ENCODE assay signal across 8 cellular contexts in genomic region chr3:62188547-62189375, GRCh38.
DNase-seq lines count a peak whose midpoint lies in the region; ATAC-seq lines count a peak whose summit lies in the region.

No MANE protein-coding gene starts in this region.

- no peak overlapping the region for H3K27ac Mint-ChIP-seq in activated CD4-positive, alpha-beta T cell treated with anti-CD3 and anti-CD28 coated beads, Interleukin-2, amount 10 ng/mL, durations not matched to agents 7 days and 5 days

- no peak overlapping the region for H3K4me3 Mint-ChIP-seq in activated CD4-positive, alpha-beta T cell treated with anti-CD3 and anti-CD28 coated beads, Interleukin-2, amount 10 ng/mL, durations not matched to agents 7 days and 5 days

- no peaks in the 10 kb centered on the region for H3K9me3 Mint-ChIP-seq in activated CD4-positive, alpha-beta T cell treated with anti-CD3 and anti-CD28 coated beads, Interleukin-2, amount 10 ng/mL, durations not matched to agents 7 days and 5 days

- DNase-seq in AG08396 (ENCODE audit: low spot score) (peak; percentile 78), NCI-H524 (lab: John Stamatoyannopoulos, UW) (peak; percentile 23 to 67), dermis blood vessel endothelial cell (peak; percentile 88), lung microvascular endothelial cell (ENCODE audit: low read depth in 2 of 2) (peak; percentile 78 to 80)
- DNase-seq in activated CD4-positive, alpha-beta T cell treated with anti-CD3 and anti-CD28 coated beads, Interleukin-2, amount 10 ng/mL, durations not matched to agents 7 days and 5 days: peak; percentile 69
- peak; percentile 3 for DNase-seq in stimulated activated CD8-positive, alpha-beta memory T cell treated with anti-CD3 and anti-CD28 coated beads, Interleukin-12 subunit alpha, Interleukin-12 subunit beta, amount 100 ng/mL, for 4 hours (ENCODE audit: low read depth)

- CTCF ChIA-PET in activated CD4-positive, alpha-beta T cell treated with anti-CD3 and anti-CD28 coated beads, Interleukin-2, amount 10 ng/mL, durations not matched to agents 7 days and 5 days (lab: Charles Lee): no interaction called here

- ATAC-seq in GM18867 (IDR thresholded peaks at IDR 0.05; ENCODE audit: unreplicated experiment) (peak; percentile 79), HG03175 (IDR thresholded peaks at IDR 0.05; ENCODE audit: unreplicated experiment) (peak; percentile 83)

- no peaks in the 10 kb centered on the region for H3K36me3 Mint-ChIP-seq in activated CD4-positive, alpha-beta T cell treated with anti-CD3 and anti-CD28 coated beads, Interleukin-2, amount 10 ng/mL, durations not matched to agents 7 days and 5 days (ENCODE audit: low read depth)

- POLR2A ChIA-PET in activated CD4-positive, alpha-beta T cell treated with anti-CD3 and anti-CD28 coated beads, Interleukin-2, amount 10 ng/mL, durations not matched to agents 7 days and 5 days (lab: Charles Lee): no interaction called here

- H3K4me1 Mint-ChIP-seq in activated CD4-positive, alpha-beta T cell treated with anti-CD3 and anti-CD28 coated beads, Interleukin-2, amount 10 ng/mL, durations not matched to agents 7 days and 5 days: peaks cover 8% of the 10 kb centered on the region

- H3K27me3 Mint-ChIP-seq in activated CD4-positive, alpha-beta T cell treated with anti-CD3 and anti-CD28 coated beads, Interleukin-2, amount 10 ng/mL, durations not matched to agents 7 days and 5 days: no peaks in the 10 kb centered on the region

Comparison
In these comparisons a context has a peak if more than half of its experiments do, and no peak if none do; other contexts are left out.
1. Peak in every context shown above with its lines: DNase-seq and ATAC-seq.
2. DNase-seq: peak in every context shown above with its lines; median percentile 88 in dermis blood vessel endothelial cell; 79 in lung microvascular endothelial cell; 78 in AG08396; 69 in activated CD4-positive, alpha-beta T cell treated with anti-CD3 and anti-CD28 coated beads, Interleukin-2, amount 10 ng/mL, durations not matched to agents 7 days and 5 days; 45 in NCI-H524; 3 in stimulated activated CD8-positive, alpha-beta memory T cell treated with anti-CD3 and anti-CD28 coated beads, Interleukin-12 subunit alpha, Interleukin-12 subunit beta, amount 100 ng/mL, for 4 hours.